ENCODE assay signal across 8 cellular contexts in genomic region chr10:133159950-133160812, GRCh38. TPM values are rescaled to one million over a fixed set of nuclear protein-coding genes. Genes with fewer than 3 reads are reported as not detected.
DNase-seq lines count a peak whose midpoint lies in the region; ATAC-seq and TF ChIP-seq lines count a peak whose summit lies in the region.

A gene with protein sequence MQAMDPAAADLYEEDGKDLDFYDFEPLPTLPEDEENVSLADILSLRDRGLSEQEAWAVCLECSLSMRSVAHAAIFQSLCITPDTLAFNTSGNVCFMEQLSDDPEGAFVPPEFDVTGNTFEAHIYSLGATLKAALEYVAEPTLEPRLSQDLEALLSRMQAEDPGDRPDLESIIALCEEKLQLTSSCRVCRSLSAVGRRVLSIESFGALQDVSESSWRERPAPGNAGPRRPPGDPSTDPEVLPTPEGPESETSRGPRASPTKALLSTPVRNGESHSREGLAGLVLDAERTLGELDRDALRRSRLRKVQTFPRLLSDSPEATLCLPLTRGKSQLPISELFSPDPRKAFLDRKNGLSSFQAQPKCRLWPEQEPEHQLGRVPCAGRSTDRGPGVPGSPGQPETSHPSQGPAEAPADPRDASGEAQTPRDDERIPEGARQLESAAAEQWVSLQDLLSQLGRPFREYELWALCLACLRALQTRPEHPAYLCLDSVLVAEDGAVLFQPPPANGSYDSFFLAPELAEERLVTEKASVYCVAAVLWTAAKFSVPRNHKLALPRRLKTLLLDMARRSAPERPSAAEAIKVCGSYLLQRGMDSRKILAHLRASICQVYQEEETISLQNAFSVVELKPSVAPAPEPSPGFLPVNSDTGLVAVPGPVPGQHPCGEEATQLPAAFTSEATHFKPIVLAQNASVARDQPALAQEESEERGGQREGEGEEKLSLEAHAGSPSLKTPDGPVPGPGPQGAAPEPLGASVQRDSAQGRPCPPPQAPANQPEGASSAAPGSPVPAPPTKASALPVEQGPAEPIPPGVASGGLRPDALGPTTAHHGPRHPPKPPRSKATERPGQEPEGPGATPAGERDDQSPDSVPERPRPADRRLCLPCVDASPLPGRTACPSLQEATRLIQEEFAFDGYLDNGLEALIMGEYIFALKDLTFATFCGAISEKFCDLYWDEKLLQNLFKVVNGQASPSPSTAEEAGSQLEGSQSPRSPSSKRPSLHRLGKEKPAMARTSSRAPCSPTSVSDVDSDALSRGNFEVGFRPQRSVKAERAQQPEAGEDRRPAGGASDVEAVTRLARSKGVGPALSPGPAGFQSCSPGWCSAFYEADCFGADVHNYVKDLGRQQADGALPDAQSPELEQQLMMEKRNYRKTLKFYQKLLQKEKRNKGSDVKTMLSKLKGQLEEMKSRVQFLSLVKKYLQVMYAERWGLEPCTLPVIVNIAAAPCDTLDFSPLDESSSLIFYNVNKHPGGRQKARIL (N-terminal part only) (plus strand): TSS chr10:133160219. CDS start chr10:133160468, 249 bp downstream.

- H3K36me3 Mint-ChIP-seq in naive thymus-derived CD8-positive, alpha-beta T cell: no peaks in the 10 kb centered on the region

- peaks cover 3 to 71% (median 4%) of the 10 kb centered on the region in 4 donors for H3K27me3 ChIP-seq in esophagus squamous epithelium

- H3K4me3 Mint-ChIP-seq in naive thymus-derived CD8-positive, alpha-beta T cell: peak within 1 kb of the TSS in 7 of 10 donors; percentile 9 to 65 (median 42)

- intact Hi-C loops in esophagus squamous epithelium (cut with DNase I): no loop called here

- H3K9me3 ChIP-seq in esophagus squamous epithelium: no peaks in the 10 kb centered on the region

- peak; percentile 27 for DNase-seq in GDM1 (lab: John Stamatoyannopoulos, UW)
- peak; percentile 18 for DNase-seq in RPMI8226
- DNase-seq in esophagus squamous epithelium (lab: John Stamatoyannopoulos, UW): no peak
- DNase-seq in naive thymus-derived CD8-positive, alpha-beta T cell: peak in 1 of 10 donors; percentile 30
- DNase-seq in COLO829 (ENCODE audit: low spot score): no peak
- DNase-seq in SHP77 treated with DMSO at 0.1 percent for 48 hours (lab: John Stamatoyannopoulos, UW): no peak
- no peak for DNase-seq in NCI-H510A (lab: John Stamatoyannopoulos, UW)
- no peak for DNase-seq in KBM-7

- H3K27ac ChIP-seq in esophagus squamous epithelium: no peak within 1 kb of the TSS

- POLR2A ChIA-PET in naive thymus-derived CD8-positive, alpha-beta T cell (lab: Charles Lee): no interaction called here

- peaks cover 7 to 34% (median 14%) of the 10 kb centered on the region in 5 donors for H3K27me3 Mint-ChIP-seq in naive thymus-derived CD8-positive, alpha-beta T cell

- no peaks in the 10 kb centered on the region for H3K9me3 Mint-ChIP-seq in naive thymus-derived CD8-positive, alpha-beta T cell

- no peak for TF ChIP-seq POLR2A in esophagus squamous epithelium (IDR thresholded peaks at IDR 0.05)

- no peaks in the 10 kb centered on the region for H3K36me3 ChIP-seq in esophagus squamous epithelium

- H3K4me1 ChIP-seq in esophagus squamous epithelium: peaks cover 7 to 30% (median 12%) of the 10 kb centered on the region in 3 donors

- in situ Hi-C loops in KBM-7 (cut with MboI; ENCODE audit: low pct_unique_long_range_greater_than_20kb, low sequenced_read_pairs): no loop called here

- H3K4me3 ChIP-seq in esophagus squamous epithelium: peak within 1 kb of the TSS; percentile 45 to 72 (median 52)

- no CpG with 5 or more reads among the region's 108 CpGs for WGBS in esophagus squamous epithelium, 2 donors

- no peak for TF ChIP-seq CTCF in esophagus squamous epithelium (IDR thresholded peaks at IDR 0.05)

- peak; percentile 54 to 72 for ATAC-seq in naive thymus-derived CD8-positive, alpha-beta T cell

- H3K27ac Mint-ChIP-seq in naive thymus-derived CD8-positive, alpha-beta T cell: no peak within 1 kb of the TSS

- no peaks in the 10 kb centered on the region for H3K4me1 Mint-ChIP-seq in naive thymus-derived CD8-positive, alpha-beta T cell

RNA-seq across cellular contexts. Expression of the gene that starts here (rescaled TPM):
- total RNA-seq in esophagus squamous epithelium: under 1 TPM in 3 of 4 donors, not detected in 1; 0.19 to 0.64 (median 0.53) TPM
- under 1 TPM in 1 of 2 experiments, not detected in 1; 0.49 TPM for total RNA-seq in naive thymus-derived CD8-positive, alpha-beta T cell
- not detected for polyA plus RNA-seq in naive thymus-derived CD8-positive, alpha-beta T cell

Comparison
In these comparisons a context has a peak if more than half of its experiments do, and no peak if none do; other contexts are left out.
1. Peak in ATAC-seq in naive thymus-derived CD8-positive, alpha-beta T cell; RNA of the gene not detected or under 1 TPM.
2. DNase-seq: peak in GDM1 (single experiment) and RPMI8226 (single experiment); none in esophagus squamous epithelium (single experiment), COLO829 (single experiment), SHP77 treated with DMSO at 0.1 percent for 48 hours (single experiment), NCI-H510A (single experiment) and KBM-7 (single experiment).